ENCODE assay signal across 2 cellular contexts in genomic region chr17:17075037-17075755, GRCh38.
TF ChIP-seq lines count a peak whose summit lies in the region.

No MANE protein-coding gene starts in this region.

TF ChIP-seq in liver, 16 proteins besides CTCF, POLR2A, EP300 and RAD21:
- TF ChIP-seq HNF4A (conservative IDR thresholded peaks at IDR 0.05) (no peak), YY1 (IDR thresholded peaks at IDR 0.05) (no peak), HNF4G (IDR thresholded peaks at IDR 0.05) (no peak), MAX (IDR thresholded peaks at IDR 0.05) (no peak), ATF3 (IDR thresholded peaks at IDR 0.05) (no peak), JUND (IDR thresholded peaks at IDR 0.05) (no peak), TAF1 (conservative IDR thresholded peaks at IDR 0.05) (no peak), FOXA2 (IDR thresholded peaks at IDR 0.05) (no peak), SP1 (IDR thresholded peaks at IDR 0.05) (peak; percentile 53), NR2F2 (IDR thresholded peaks at IDR 0.05) (peak; percentile 99), EGR1 (IDR thresholded peaks at IDR 0.05; ENCODE audit: low read depth in 2 of 2) (no peak), ZBTB33 (IDR thresholded peaks at IDR 0.05) (no peak), FOXA1 (IDR thresholded peaks at IDR 0.05) (no peak), GABPA (IDR thresholded peaks at IDR 0.05 in 1 of 2, conservative IDR thresholded peaks at IDR 0.05 in 1 of 2) (no peak), RXRA (IDR thresholded peaks at IDR 0.05) (peak; percentile 65 to 86)
- TF ChIP-seq, protein P1, sequence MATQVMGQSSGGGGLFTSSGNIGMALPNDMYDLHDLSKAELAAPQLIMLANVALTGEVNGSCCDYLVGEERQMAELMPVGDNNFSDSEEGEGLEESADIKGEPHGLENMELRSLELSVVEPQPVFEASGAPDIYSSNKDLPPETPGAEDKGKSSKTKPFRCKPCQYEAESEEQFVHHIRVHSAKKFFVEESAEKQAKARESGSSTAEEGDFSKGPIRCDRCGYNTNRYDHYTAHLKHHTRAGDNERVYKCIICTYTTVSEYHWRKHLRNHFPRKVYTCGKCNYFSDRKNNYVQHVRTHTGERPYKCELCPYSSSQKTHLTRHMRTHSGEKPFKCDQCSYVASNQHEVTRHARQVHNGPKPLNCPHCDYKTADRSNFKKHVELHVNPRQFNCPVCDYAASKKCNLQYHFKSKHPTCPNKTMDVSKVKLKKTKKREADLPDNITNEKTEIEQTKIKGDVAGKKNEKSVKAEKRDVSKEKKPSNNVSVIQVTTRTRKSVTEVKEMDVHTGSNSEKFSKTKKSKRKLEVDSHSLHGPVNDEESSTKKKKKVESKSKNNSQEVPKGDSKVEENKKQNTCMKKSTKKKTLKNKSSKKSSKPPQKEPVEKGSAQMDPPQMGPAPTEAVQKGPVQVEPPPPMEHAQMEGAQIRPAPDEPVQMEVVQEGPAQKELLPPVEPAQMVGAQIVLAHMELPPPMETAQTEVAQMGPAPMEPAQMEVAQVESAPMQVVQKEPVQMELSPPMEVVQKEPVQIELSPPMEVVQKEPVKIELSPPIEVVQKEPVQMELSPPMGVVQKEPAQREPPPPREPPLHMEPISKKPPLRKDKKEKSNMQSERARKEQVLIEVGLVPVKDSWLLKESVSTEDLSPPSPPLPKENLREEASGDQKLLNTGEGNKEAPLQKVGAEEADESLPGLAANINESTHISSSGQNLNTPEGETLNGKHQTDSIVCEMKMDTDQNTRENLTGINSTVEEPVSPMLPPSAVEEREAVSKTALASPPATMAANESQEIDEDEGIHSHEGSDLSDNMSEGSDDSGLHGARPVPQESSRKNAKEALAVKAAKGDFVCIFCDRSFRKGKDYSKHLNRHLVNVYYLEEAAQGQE (IDR thresholded peaks at IDR 0.05), result no peak

TF ChIP-seq in HepG2, 621 proteins besides CTCF, POLR2A, EP300 and RAD21:
- TF ChIP-seq ERF (CRISPR knock-in tag; IDR thresholded peaks at IDR 0.05), result no peak
- no peak for TF ChIP-seq ZNF256 (CRISPR knock-in tag; conservative IDR thresholded peaks at IDR 0.05)
- TF ChIP-seq GATAD2A (CRISPR knock-in tag; IDR thresholded peaks at IDR 0.05), result no peak
- no peak for TF ChIP-seq ZNF652 (CRISPR knock-in tag; IDR thresholded peaks at IDR 0.05; ENCODE audit: borderline replicate concordance, low read depth)
- no peak for TF ChIP-seq ZNF414 (CRISPR knock-in tag; IDR thresholded peaks at IDR 0.05)
- TF ChIP-seq, protein P2, sequence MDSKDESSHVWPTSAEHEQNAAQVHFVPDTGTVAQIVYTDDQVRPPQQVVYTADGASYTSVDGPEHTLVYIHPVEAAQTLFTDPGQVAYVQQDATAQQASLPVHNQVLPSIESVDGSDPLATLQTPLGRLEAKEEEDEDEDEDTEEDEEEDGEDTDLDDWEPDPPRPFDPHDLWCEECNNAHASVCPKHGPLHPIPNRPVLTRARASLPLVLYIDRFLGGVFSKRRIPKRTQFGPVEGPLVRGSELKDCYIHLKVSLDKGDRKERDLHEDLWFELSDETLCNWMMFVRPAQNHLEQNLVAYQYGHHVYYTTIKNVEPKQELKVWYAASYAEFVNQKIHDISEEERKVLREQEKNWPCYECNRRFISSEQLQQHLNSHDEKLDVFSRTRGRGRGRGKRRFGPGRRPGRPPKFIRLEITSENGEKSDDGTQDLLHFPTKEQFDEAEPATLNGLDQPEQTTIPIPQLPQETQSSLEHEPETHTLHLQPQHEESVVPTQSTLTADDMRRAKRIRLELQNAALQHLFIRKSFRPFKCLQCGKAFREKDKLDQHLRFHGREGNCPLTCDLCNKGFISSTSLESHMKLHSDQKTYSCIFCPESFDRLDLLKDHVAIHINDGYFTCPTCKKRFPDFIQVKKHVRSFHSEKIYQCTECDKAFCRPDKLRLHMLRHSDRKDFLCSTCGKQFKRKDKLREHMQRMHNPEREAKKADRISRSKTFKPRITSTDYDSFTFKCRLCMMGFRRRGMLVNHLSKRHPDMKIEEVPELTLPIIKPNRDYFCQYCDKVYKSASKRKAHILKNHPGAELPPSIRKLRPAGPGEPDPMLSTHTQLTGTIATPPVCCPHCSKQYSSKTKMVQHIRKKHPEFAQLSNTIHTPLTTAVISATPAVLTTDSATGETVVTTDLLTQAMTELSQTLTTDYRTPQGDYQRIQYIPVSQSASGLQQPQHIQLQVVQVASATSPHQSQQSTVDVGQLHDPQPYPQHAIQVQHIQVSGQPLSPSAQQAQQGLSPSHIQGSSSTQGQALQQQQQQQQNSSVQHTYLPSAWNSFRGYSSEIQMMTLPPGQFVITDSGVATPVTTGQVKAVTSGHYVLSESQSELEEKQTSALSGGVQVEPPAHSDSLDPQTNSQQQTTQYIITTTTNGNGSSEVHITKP (CRISPR knock-in tag; IDR thresholded peaks at IDR 0.05; ENCODE audit: low read depth), result no peak
- TF ChIP-seq SMARCE1 (IDR thresholded peaks at IDR 0.05; ENCODE audit: borderline replicate concordance), result no peak
- TF ChIP-seq, protein P3, sequence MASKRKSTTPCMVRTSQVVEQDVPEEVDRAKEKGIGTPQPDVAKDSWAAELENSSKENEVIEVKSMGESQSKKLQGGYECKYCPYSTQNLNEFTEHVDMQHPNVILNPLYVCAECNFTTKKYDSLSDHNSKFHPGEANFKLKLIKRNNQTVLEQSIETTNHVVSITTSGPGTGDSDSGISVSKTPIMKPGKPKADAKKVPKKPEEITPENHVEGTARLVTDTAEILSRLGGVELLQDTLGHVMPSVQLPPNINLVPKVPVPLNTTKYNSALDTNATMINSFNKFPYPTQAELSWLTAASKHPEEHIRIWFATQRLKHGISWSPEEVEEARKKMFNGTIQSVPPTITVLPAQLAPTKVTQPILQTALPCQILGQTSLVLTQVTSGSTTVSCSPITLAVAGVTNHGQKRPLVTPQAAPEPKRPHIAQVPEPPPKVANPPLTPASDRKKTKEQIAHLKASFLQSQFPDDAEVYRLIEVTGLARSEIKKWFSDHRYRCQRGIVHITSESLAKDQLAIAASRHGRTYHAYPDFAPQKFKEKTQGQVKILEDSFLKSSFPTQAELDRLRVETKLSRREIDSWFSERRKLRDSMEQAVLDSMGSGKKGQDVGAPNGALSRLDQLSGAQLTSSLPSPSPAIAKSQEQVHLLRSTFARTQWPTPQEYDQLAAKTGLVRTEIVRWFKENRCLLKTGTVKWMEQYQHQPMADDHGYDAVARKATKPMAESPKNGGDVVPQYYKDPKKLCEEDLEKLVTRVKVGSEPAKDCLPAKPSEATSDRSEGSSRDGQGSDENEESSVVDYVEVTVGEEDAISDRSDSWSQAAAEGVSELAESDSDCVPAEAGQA (IDR thresholded peaks at IDR 0.05; ENCODE audit: low read depth), result no peak
- TF ChIP-seq, protein P3 (CRISPR knock-in tag; IDR thresholded peaks at IDR 0.05; ENCODE audit: borderline replicate concordance), result no peak
- TF ChIP-seq SIN3B (IDR thresholded peaks at IDR 0.05; ENCODE audit: low read length), result no peak
- no peak for TF ChIP-seq ZNF556 (CRISPR knock-in tag; IDR thresholded peaks at IDR 0.05; ENCODE audit: borderline replicate concordance)
TF ChIP-seq in HepG2: peak in this region for 0.
